8 cellular contexts compared by ENCODE assay signal in the genomic region with DNA sequence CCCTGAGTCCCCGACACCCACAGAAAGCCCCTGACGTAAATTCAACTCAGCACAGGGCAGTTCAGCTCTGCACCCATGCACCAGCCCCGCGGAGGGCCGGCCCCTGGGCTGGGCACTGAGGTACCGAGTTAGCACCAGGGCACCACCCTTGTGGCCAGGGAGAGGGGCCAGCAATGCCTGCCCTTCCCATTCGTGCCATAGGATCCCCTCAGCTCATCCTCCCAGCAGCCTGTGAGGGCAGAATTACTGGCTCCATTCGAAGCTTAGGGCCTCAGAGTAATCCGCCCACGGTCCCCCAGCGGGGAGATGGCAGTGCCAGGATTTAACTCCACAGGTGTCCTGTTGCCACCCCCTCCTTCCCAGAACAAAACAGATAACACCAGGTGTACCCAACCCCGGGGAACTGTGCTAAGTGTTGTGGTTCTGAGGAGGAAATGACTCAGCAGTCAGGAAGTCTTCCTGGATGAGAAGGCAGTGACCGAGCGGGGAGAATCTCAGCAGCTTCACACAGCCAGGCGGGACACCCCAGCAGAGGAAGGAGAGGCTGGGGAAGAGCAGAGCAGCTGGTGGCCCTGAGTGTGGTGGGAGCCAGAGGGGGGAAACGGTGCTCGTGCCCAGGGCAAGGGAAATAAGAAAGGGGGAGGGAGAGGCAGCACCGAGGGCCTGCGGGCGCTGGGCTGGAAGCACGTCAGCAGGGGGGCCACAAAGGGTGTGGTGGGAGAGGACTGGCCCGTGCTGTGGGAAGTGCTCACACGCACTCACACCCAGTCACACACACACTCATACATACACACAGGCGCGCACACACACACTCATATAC. TPM values are rescaled to one million over a fixed set of nuclear protein-coding genes. Genes with fewer than 3 reads are reported as not detected.
DNase-seq lines count a peak whose midpoint lies in the region; ATAC-seq and TF ChIP-seq lines count a peak whose summit lies in the region.

No MANE protein-coding gene starts in this region.

- TSS peak; percentile 37 for BruUV-seq in MCF 10A (replicated peaks; lab: Mats Ljungman, UMichigan)

- H3K9me3 Mint-ChIP-seq in MCF 10A (ENCODE audit: unreplicated experiment) = no peaks in the 10 kb centered on the region

- H3K4me1 Mint-ChIP-seq in MCF 10A (ENCODE audit: insufficient read depth, unreplicated experiment) = peaks cover 11% of the 10 kb centered on the region

- intact Hi-C loops in MCF 10A (cut with micrococcal nuclease) = loop anchor here (1.0 to 5.0 kb wide), 4 partner anchors 60 to 224 kb away; a partner anchor contains a TSS

- DNase-seq in DMS53 treated with DMSO at 0.1 percent for 48 hours (lab: John Stamatoyannopoulos, UW; ENCODE audit: unreplicated experiment) (peak; percentile 69), SK-N-DZ (ENCODE audit: low spot score) (peak; percentile 42), MCF 10A (ENCODE audit: unreplicated experiment) (peak; percentile 99), left lobe of liver (ENCODE audit: low spot score) (no peak), activated gamma-delta T cell treated with Interleukin-2 at 50 U/mL for 16 hours (no peak)
- peak; percentile 100 for DNase-seq in Jurkat, Clone E6-1 (ENCODE audit: low read depth, low spot score)
- DNase-seq in stimulated activated CD4-positive, alpha-beta T cell treated with anti-CD3 and anti-CD28 coated beads, TNF-alpha, amount 100 ng/mL, for 48 hours (ENCODE audit: low read depth in 3 of 3) = peak; percentile 11 to 43 (median 38)

- no peak overlapping the region for H3K27ac Mint-ChIP-seq in MCF 10A (ENCODE audit: low read depth, unreplicated experiment)

- H3K27me3 Mint-ChIP-seq in MCF 10A (ENCODE audit: insufficient read depth, unreplicated experiment) = no peaks in the 10 kb centered on the region

- H3K4me3 Mint-ChIP-seq in MCF 10A (ENCODE audit: unreplicated experiment) = no peak overlapping the region

- H3K36me3 Mint-ChIP-seq in MCF 10A (ENCODE audit: insufficient read depth, unreplicated experiment) = no peaks in the 10 kb centered on the region

- H3K4me3 ChIP-seq in Jurkat, Clone E6-1 (ENCODE audit: low read length) = peak overlapping the region; percentile 22; the same call in 1 of the 2 replicates

- POLR2A ChIA-PET in MCF 10A (lab: Yijun Ruan, JAX) = interaction anchor here (0.7 to 2.4 kb wide), 13 partner anchors 10 to 265 kb away, joined by 3 to 31 read pairs (median 4); a partner anchor contains a TSS

- TF ChIP-seq CTCF in MCF 10A (IDR thresholded peaks at IDR 0.05; ENCODE audit: unreplicated experiment) = no peak

- CTCF ChIA-PET in MCF 10A (lab: Yijun Ruan, JAX) = interaction anchor here (0.6 to 1.6 kb wide), 7 partner anchors 30 to 459 kb away, joined by 3 to 6 read pairs (median 3); no protein-coding TSS in a partner anchor

- ATAC-seq in GM21717 (IDR thresholded peaks at IDR 0.05; ENCODE audit: unreplicated experiment) (peak; percentile 87), left lobe of liver (peak; percentile 48)

RNA-seq across cellular contexts. Expression of a gene that starts 59.6 kb away (rescaled TPM):
- polyA plus RNA-seq in Jurkat, Clone E6-1 (2012; ENCODE audit: insufficient read depth, insufficient read length) = 0.66 TPM
- 21.7 and 24.0 TPM in 2 replicates for polyA plus RNA-seq in SK-N-DZ (2014; cell fraction: cytosol; rRNA removed)
- 25.8 and 46.5 TPM in 2 replicates for polyA plus RNA-seq in SK-N-DZ (2014; cell fraction: nucleus; rRNA removed)
- total RNA-seq in MCF 10A (2022) (32.8 and 38.8 TPM in 2 replicates), left lobe of liver (12.8 TPM)

Comparison
In these comparisons a context has a peak if more than half of its experiments do, and no peak if none do; other contexts are left out.
1. DNase-seq: peak in DMS53 treated with DMSO at 0.1 percent for 48 hours (single experiment), Jurkat, Clone E6-1 (single experiment), SK-N-DZ (single experiment), MCF 10A (single experiment) and stimulated activated CD4-positive, alpha-beta T cell treated with anti-CD3 and anti-CD28 coated beads, TNF-alpha, amount 100 ng/mL, for 48 hours (3 of 3); none in left lobe of liver (single experiment) and activated gamma-delta T cell treated with Interleukin-2 at 50 U/mL for 16 hours (single experiment).